16 cellular contexts compared by ENCODE assay signal in genomic region chr9:95457769-95458168, GRCh38.
"Had no signal": no experiment of that assay in that cellular context is flagged by ENCODE, and none has a peak within 500 bp of the region (broad histone marks: within the 10 kb centered on the region; RNA-seq: fewer than 3 reads in every experiment).

No MANE protein-coding gene starts in this region.

- H3K27ac ChIP-seq: breast epithelium, testis, WERI-Rb-1 had no signal

- DNase-seq: activated CD4-positive, alpha-beta T cell treated with anti-CD3 and anti-CD28 coated beads for 4 hours; activated CD8-positive, alpha-beta memory T cell treated with anti-CD3 and anti-CD28 coated beads for 24 hours; activated naive CD4-positive, alpha-beta T cell treated with anti-CD3 and anti-CD28 coated beads, Interleukin-2, amount 50 U/mL, for 16 hours; amniotic stem cell; effector CD8-positive, alpha-beta T cell; hippocampal formation; left cardiac atrium; mucosa of descending colon; naive thymus-derived CD8-positive, alpha-beta T cell; stimulated activated CD4-positive, alpha-beta T cell treated with anti-CD3 and anti-CD28 coated beads, Interleukin-4, amount 100 ng/mL, for 1 hour; stimulated activated CD8-positive, alpha-beta memory T cell treated with anti-CD3 and anti-CD28 coated beads, Interleukin-4, amount 100 ng/mL, for 48 hours; T-cell; testis; WERI-Rb-1 had no signal

- H3K9me3 Mint-ChIP-seq: naive thymus-derived CD8-positive, alpha-beta T cell; stimulated activated naive CD8-positive, alpha-beta T cell treated with anti-CD3 and anti-CD28 coated beads, Interleukin-15, Interleukin-2, amounts not matched to agents 100 ng/mL and 50 ng/mL, for 24 hours; T-cell had no signal

- ATAC-seq: left cardiac atrium; mucosa of descending colon; naive thymus-derived CD8-positive, alpha-beta T cell; T-cell had no signal

- H3K27ac Mint-ChIP-seq: naive thymus-derived CD8-positive, alpha-beta T cell; stimulated activated naive CD8-positive, alpha-beta T cell treated with anti-CD3 and anti-CD28 coated beads, Interleukin-15, Interleukin-2, amounts not matched to agents 100 ng/mL and 50 ng/mL, for 24 hours; T-cell had no signal

- H3K4me3 Mint-ChIP-seq: naive thymus-derived CD8-positive, alpha-beta T cell; stimulated activated naive CD8-positive, alpha-beta T cell treated with anti-CD3 and anti-CD28 coated beads, Interleukin-15, Interleukin-2, amounts not matched to agents 100 ng/mL and 50 ng/mL, for 24 hours; T-cell had no signal

- H3K9me3 ChIP-seq: breast epithelium, mucosa of descending colon, testis had no signal

- H3K4me3 ChIP-seq: breast epithelium, mucosa of descending colon, testis had no signal
